ENCODE assay signal across 8 cellular contexts in genomic region chr6:12504325-12504966, GRCh38.
DNase-seq lines count a peak whose midpoint lies in the region; ATAC-seq and TF ChIP-seq lines count a peak whose summit lies in the region.

No MANE protein-coding gene starts in this region.

- no peaks in the 10 kb centered on the region for H3K36me3 ChIP-seq in PC-9 (ENCODE audit: low read depth)

- H3K9me2 ChIP-seq in PC-9 (ENCODE audit: insufficient read depth): no peaks in the 10 kb centered on the region

- ATAC-seq in GM21529 (IDR thresholded peaks at IDR 0.05; ENCODE audit: unreplicated experiment): peak; percentile 69

- no peaks in the 10 kb centered on the region for H3K27me3 ChIP-seq in PC-9 (ENCODE audit: insufficient read depth, low read depth)

- no peaks in the 10 kb centered on the region for H3K79me2 ChIP-seq in PC-9 (ENCODE audit: low read depth)

- peaks cover 0 to 2% (median 0%) of the 10 kb centered on the region in 3 donors for H3K27me3 Mint-ChIP-seq in CD14-positive monocyte (ENCODE audit: low read depth in 3 of 3)

- CTCF ChIA-PET in PC-9 (lab: Charles Lee): interaction anchor here (0.5 to 0.7 kb wide), 2 partner anchors 11 to 214 kb away, joined by 3 to 14 read pairs; no protein-coding TSS in a partner anchor

- peaks cover 0 to 4% (median 0%) of the 10 kb centered on the region in 7 donors for H3K9me3 Mint-ChIP-seq in CD14-positive monocyte

- POLR2A ChIA-PET in PC-9 (lab: Charles Lee; ENCODE audit: unreplicated experiment): no interaction called here

- TF ChIP-seq CTCF in CD14-positive monocyte (IDR thresholded peaks at IDR 0.05) (peak; percentile 66), PC-9 (conservative IDR thresholded peaks at IDR 0.05) (peak; percentile 87)

- no peaks in the 10 kb centered on the region for H4K20me1 ChIP-seq in PC-9 (ENCODE audit: insufficient read depth)

- intact Hi-C loops in CD14-positive monocyte (cut with micrococcal nuclease) (no loop called here), PC-9 (cut with micrococcal nuclease; ENCODE audit: unreplicated experiment) (loop anchor here (1.0 kb wide), 1 partner anchor 99 kb away; no protein-coding TSS in a partner anchor)

- H3F3A ChIP-seq in PC-9 (ENCODE audit: insufficient read depth, low read depth): no peaks in the 10 kb centered on the region

- H3K36me3 Mint-ChIP-seq in CD14-positive monocyte: no peaks in the 10 kb centered on the region

- H3K4me1 Mint-ChIP-seq in CD14-positive monocyte: no peaks in the 10 kb centered on the region

- H3K4me2 ChIP-seq in PC-9: no peak overlapping the region

- no TSS peak for BruUV-seq in PC-9 (replicated peaks; lab: Mats Ljungman, UMichigan)

- H3K4me3 Mint-ChIP-seq in CD14-positive monocyte: no peak overlapping the region

- peaks cover 3% of the 10 kb centered on the region; the same call in 1 of the 2 replicates for H3K4me1 ChIP-seq in PC-9 (replicated peaks; ENCODE audit: insufficient read depth)

- no peak overlapping the region for H2AFZ ChIP-seq in PC-9

- no peaks in the 10 kb centered on the region; the same call in 1 of the 2 replicates for H3K9me3 ChIP-seq in PC-9 (ENCODE audit: insufficient read depth, low read depth)

- no peak for DNase-seq in CD14-positive monocyte (ENCODE audit: low spot score)
- DNase-seq in PC-9: no peak
- peak; percentile 74 for DNase-seq in iPS-NIHi7 (ENCODE audit: extremely low spot score)
- no peak for DNase-seq in NCI-H446 (lab: John Stamatoyannopoulos, UW)
- DNase-seq in NCI-H1417 treated with DMSO at 0.1 percent for 48 hours (lab: John Stamatoyannopoulos, UW): no peak
- DNase-seq in SIG-M5 (lab: John Stamatoyannopoulos, UW): no peak
- DNase-seq in GF-D8 (lab: John Stamatoyannopoulos, UW): no peak

- H3K27ac Mint-ChIP-seq in CD14-positive monocyte: no peak overlapping the region

- no peak overlapping the region for H3K4me3 ChIP-seq in PC-9

- H3K27ac ChIP-seq in PC-9: no peak overlapping the region
